Comparison of ENCODE assay signal across 3 cellular contexts in genomic region chr1:83816836-83817235, GRCh38.
"Had no signal": no experiment of that assay in that cellular context is flagged by ENCODE, and none has a peak within 500 bp of the region (broad histone marks: within the 10 kb centered on the region; RNA-seq: fewer than 3 reads in every experiment).

No MANE protein-coding gene starts in this region.

- H3K4me3 ChIP-seq: GM12878 had no signal

- DNase-seq: GDM1, GF-D8 had no signal

- ATAC-seq: GM12878 had no signal
